17 cellular contexts compared by ENCODE assay signal in the genomic region with DNA sequence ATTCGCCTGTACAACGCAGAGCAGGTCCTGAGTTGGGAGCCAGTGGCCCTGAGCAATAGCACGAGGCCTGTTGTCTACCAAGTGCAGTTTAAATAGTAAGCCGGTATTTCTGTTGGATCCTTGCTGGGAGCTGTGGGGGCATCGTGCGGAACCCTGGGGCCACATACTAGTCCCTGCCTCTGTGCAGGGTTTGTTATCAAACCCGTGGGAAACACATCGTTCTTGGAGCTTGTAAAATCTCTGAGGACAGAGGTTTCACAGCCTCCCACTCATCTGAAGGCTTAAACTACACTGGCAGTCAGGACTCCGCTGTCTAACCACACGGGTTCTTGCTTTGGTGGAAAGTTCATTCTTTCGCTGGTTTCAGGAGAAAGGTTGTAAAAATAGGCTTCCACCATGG. TPM values are rescaled to one million over a fixed set of nuclear protein-coding genes. Genes with fewer than 3 reads are reported as not detected.
DNase-seq lines count a peak whose midpoint lies in the region; ATAC-seq and TF ChIP-seq lines count a peak whose summit lies in the region.
"Had no signal": no experiment of that assay in that cellular context is flagged by ENCODE, and none has a peak within 500 bp of the region (broad histone marks: within the 10 kb centered on the region; RNA-seq: fewer than 3 reads in every experiment).

No MANE protein-coding gene starts in this region.

- H3K27ac ChIP-seq in angular gyrus (ENCODE audit: low read depth, low read length), result peak overlapping the region; percentile 16
- H3K27ac ChIP-seq in GM23248, result no peak overlapping the region

- H3K9me3 ChIP-seq in GM23248 (ENCODE audit: low read depth), result no peaks in the 10 kb centered on the region
- H3K9me3 ChIP-seq: BLaER1 treated with 17β-estradiol and CSF1 and Interleukin-3, amounts not matched to agents 10 nM and 100 nM; mucosa of descending colon; prostate gland had no signal

- H3K27me3 ChIP-seq in GM23248 (replicated peaks; ENCODE audit: insufficient read depth), result no peaks in the 10 kb centered on the region
- H3K27me3 ChIP-seq: BLaER1 treated with 17β-estradiol and CSF1 and Interleukin-3, amounts not matched to agents 10 nM and 100 nM had no signal

- H3F3A ChIP-seq in GM23248 (ENCODE audit: insufficient read depth), result peaks cover 20% of the 10 kb centered on the region; the same call in 1 of the 2 replicates

- peaks cover 19% of the 10 kb centered on the region for H3K4me1 ChIP-seq in GM23248 (ENCODE audit: insufficient read depth)

- peaks cover 3 to 9% of the 10 kb centered on the region in 2 donors for H3K36me3 Mint-ChIP-seq in naive B cell
- peaks cover 30% of the 10 kb centered on the region for H3K36me3 Mint-ChIP-seq in type B pancreatic cell

- H3K4me1 Mint-ChIP-seq in naive B cell (peaks cover 33 to 66% (median 51%) of the 10 kb centered on the region in 3 donors), type B pancreatic cell (ENCODE audit: unreplicated experiment) (peaks cover 35% of the 10 kb centered on the region)

- H3K9me2 ChIP-seq in GM23248 (ENCODE audit: insufficient read depth), result no peaks in the 10 kb centered on the region

- no peak overlapping the region for H3K4me3 ChIP-seq in GM23248
- H3K4me3 ChIP-seq: BLaER1 treated with 17β-estradiol and CSF1 and Interleukin-3, amounts not matched to agents 10 nM and 100 nM; mucosa of descending colon; prostate gland had no signal

- H4K20me1 ChIP-seq in GM23248 (ENCODE audit: insufficient read depth), result no peaks in the 10 kb centered on the region; the same call in 1 of the 2 replicates

- H3K4me3 Mint-ChIP-seq in naive B cell (peak overlapping the region in 3 of 8 donors; percentile 6 to 61 (median 53)), type B pancreatic cell (no peak overlapping the region)

- H2AFZ ChIP-seq in GM23248, result no peak overlapping the region

- peaks cover 100% of the 10 kb centered on the region for H3K79me2 ChIP-seq in GM23248 (ENCODE audit: insufficient read depth)

- H3K27me3 Mint-ChIP-seq in naive B cell, result no peaks in the 10 kb centered on the region
- H3K27me3 Mint-ChIP-seq in type B pancreatic cell, result no peaks in the 10 kb centered on the region

- H3K27ac Mint-ChIP-seq in naive B cell (peak overlapping the region in 5 of 6 donors; percentile 74 to 95 (median 80)), type B pancreatic cell (peak overlapping the region; percentile 22)

- no peak overlapping the region for H3K4me2 ChIP-seq in GM23248 (ENCODE audit: unreplicated experiment)

- ATAC-seq in naive B cell (ENCODE audit: low read depth in 2 of 2), result no peak
- ATAC-seq: mucosa of descending colon had no signal

- peaks cover 41% of the 10 kb centered on the region for H3K36me3 ChIP-seq in GM23248 (ENCODE audit: low read depth)
- H3K36me3 ChIP-seq: prostate gland had no signal

- WGBS in GM23248 (ENCODE audit: low coverage in 1 of 2, low lambda C conversion rate in 2 of 2, missing lambda C conversion rate in 2 of 2), 2 experiments, result 93 to 94% methylated on average over 11 of the region's 11 CpGs

- peak; percentile 13 for DNase-seq in stimulated activated CD4-positive, alpha-beta T cell treated with anti-CD3 and anti-CD28 coated beads, Interleukin-15, amount 100 ng/mL, for 24 hours
- no peak for DNase-seq in stimulated activated CD4-positive, alpha-beta T cell treated with anti-CD3 and anti-CD28 coated beads, Interleukin-12 subunit alpha, Interleukin-12 subunit beta, amount 100 ng/mL, for 4 hours
- DNase-seq in naive B cell, result no peak
- DNase-seq in type B pancreatic cell (ENCODE audit: extremely low spot score, unreplicated experiment), result no peak
- no peak for DNase-seq in GM23248
- DNase-seq in SW 1271 (lab: John Stamatoyannopoulos, UW), result no peak
- no peak for DNase-seq in ACHN
- DNase-seq: activated naive CD4-positive, alpha-beta T cell; activated T-cell treated with anti-CD3 and anti-CD28 coated beads, Interleukin-2, amount 50 U/mL, for 48 hours; amniotic stem cell; KG1; mucosa of descending colon; NCI-H1436; stimulated activated CD8-positive, alpha-beta memory T cell treated with anti-CD3 and anti-CD28 coated beads, Interleukin-4, amount 100 ng/mL, for 48 hours had no signal

- no peak for TF ChIP-seq CTCF in type B pancreatic cell (conservative IDR thresholded peaks at IDR 0.05)

- no peak overlapping the region for H3K9ac ChIP-seq in GM23248

- no peaks in the 10 kb centered on the region for H3K9me3 Mint-ChIP-seq in naive B cell
- peaks cover 4% of the 10 kb centered on the region for H3K9me3 Mint-ChIP-seq in type B pancreatic cell

- in situ Hi-C loops in GM23248 (cut with MboI) (no loop called here), ACHN (cut with HindIII; ENCODE audit: low pct_ligation_motif_present, low pct_unique_long_range_greater_than_20kb, low sequenced_read_pairs) (no loop called here)

RNA-seq across cellular contexts. Expression of a gene that starts 11.7 kb away (rescaled TPM):
- 100 to 1,000 TPM; 120 to 177 (median 144) TPM for polyA plus RNA-seq in naive B cell (ENCODE audit: low read depth in 6 of 6)
- total RNA-seq in type B pancreatic cell (ENCODE audit: low replicate concordance), result 39.0 and 40.4 TPM in 2 replicates
- 92.8 and 98.3 TPM in 2 replicates for total RNA-seq in GM23248 (2014; rRNA removed; shearing (Covaris generic))
- 113 and 116 TPM in 2 replicates for polyA plus RNA-seq in GM23248 (2016; fragmentation: Nextera tagmentation; extraction: Ambion mirVana)
